In the genomic region with DNA sequence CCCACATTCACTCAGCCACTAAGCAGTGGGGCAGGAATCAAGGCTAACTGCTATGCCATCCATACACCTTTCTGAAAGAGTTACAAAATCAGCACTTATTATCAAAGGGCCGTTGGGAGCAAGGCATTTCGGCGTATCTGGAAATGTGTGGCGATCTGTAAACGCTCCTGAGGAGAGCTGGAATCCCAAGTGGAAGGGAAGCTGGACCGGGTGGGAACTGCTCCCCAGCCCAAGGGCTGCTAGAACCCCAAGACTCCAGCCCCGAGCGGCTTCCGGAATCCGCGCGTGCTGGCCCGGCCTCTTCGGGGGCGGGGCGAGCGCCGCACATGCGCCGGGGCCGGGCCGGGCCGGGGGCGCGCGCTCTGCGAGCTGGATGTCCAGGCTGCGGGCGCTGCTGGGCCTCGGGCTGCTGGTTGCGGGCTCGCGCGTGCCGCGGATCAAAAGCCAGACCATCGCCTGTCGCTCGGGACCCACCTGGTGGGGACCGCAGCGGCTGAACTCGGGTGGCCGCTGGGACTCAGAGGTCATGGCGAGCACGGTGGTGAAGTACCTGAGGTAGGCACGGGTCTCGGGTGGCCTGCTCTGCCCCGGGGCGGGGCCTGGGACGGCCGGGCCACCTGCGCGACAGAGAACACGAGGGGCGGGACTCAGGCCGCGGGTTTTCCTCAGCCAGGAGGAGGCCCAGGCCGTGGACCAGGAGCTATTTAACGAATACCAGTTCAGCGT, we compare ENCODE assay signal across 1 cellular context.
TF ChIP-seq lines count a peak whose summit lies in the region.

A gene (plus strand): TSS at position 345 of the 726 bp plus-strand sequence. CDS start 29 bp downstream, at position 374.

TF ChIP-seq in SK-N-SH, 30 proteins besides CTCF, POLR2A, EP300 and RAD21 (continued from another document):
- TF ChIP-seq, protein P1, sequence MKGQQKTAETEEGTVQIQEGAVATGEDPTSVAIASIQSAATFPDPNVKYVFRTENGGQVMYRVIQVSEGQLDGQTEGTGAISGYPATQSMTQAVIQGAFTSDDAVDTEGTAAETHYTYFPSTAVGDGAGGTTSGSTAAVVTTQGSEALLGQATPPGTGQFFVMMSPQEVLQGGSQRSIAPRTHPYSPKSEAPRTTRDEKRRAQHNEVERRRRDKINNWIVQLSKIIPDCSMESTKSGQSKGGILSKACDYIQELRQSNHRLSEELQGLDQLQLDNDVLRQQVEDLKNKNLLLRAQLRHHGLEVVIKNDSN (IDR thresholded peaks at IDR 0.05; ENCODE audit: borderline replicate concordance, low read depth), result no peak
- TF ChIP-seq RCOR1 (IDR thresholded peaks at IDR 0.05; ENCODE audit: low read length), result no peak
- TF ChIP-seq, protein P2, sequence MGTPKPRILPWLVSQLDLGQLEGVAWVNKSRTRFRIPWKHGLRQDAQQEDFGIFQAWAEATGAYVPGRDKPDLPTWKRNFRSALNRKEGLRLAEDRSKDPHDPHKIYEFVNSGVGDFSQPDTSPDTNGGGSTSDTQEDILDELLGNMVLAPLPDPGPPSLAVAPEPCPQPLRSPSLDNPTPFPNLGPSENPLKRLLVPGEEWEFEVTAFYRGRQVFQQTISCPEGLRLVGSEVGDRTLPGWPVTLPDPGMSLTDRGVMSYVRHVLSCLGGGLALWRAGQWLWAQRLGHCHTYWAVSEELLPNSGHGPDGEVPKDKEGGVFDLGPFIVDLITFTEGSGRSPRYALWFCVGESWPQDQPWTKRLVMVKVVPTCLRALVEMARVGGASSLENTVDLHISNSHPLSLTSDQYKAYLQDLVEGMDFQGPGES (IDR thresholded peaks at IDR 0.05; ENCODE audit: low read depth, low read length), result no peak
- no peak for TF ChIP-seq CHD2 (IDR thresholded peaks at IDR 0.05; ENCODE audit: low read length, partially characterized antibody)
- TF ChIP-seq, protein P3, sequence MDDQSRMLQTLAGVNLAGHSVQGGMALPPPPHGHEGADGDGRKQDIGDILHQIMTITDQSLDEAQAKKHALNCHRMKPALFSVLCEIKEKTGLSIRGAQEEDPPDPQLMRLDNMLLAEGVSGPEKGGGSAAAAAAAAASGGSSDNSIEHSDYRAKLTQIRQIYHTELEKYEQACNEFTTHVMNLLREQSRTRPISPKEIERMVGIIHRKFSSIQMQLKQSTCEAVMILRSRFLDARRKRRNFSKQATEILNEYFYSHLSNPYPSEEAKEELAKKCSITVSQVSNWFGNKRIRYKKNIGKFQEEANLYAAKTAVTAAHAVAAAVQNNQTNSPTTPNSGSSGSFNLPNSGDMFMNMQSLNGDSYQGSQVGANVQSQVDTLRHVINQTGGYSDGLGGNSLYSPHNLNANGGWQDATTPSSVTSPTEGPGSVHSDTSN (IDR thresholded peaks at IDR 0.05), result no peak
- no peak for TF ChIP-seq JUND (IDR thresholded peaks at IDR 0.05)
- peak; percentile 97 for TF ChIP-seq POLR2AphosphoS5 (IDR thresholded peaks at IDR 0.05; ENCODE audit: low read depth, low read length)
- no peak for TF ChIP-seq TCF12 (IDR thresholded peaks at IDR 0.05)
- TF ChIP-seq MXI1 (IDR thresholded peaks at IDR 0.05; ENCODE audit: low read depth, low read length), result peak; percentile 67; the same call in 1 of the 2 replicates
- TF ChIP-seq RXRA (IDR thresholded peaks at IDR 0.05; ENCODE audit: borderline replicate concordance, low read depth), result no peak
- no peak for TF ChIP-seq GATA2 (CRISPR knock-in tag; IDR thresholded peaks at IDR 0.05)
- no peak for TF ChIP-seq EZH2phosphoT487 (IDR thresholded peaks at IDR 0.05; ENCODE audit: borderline replicate concordance, low read depth)
- TF ChIP-seq FOXM1 (IDR thresholded peaks at IDR 0.05; ENCODE audit: low read depth), result no peak
- TF ChIP-seq GABPA (IDR thresholded peaks at IDR 0.05; ENCODE audit: low read depth), result peak; percentile 55; the same call in 1 of the 2 replicates
- TF ChIP-seq TAF1 (IDR thresholded peaks at IDR 0.05; ENCODE audit: borderline replicate concordance, low read depth, low read length), result peak; percentile 71
- no peak for TF ChIP-seq YY1 (IDR thresholded peaks at IDR 0.05; ENCODE audit: low read depth)
- TF ChIP-seq, protein P4, sequence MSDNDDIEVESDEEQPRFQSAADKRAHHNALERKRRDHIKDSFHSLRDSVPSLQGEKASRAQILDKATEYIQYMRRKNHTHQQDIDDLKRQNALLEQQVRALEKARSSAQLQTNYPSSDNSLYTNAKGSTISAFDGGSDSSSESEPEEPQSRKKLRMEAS (IDR thresholded peaks at IDR 0.05; ENCODE audit: low read depth), result no peak; the same call in 1 of the 2 replicates
- peak; percentile 44; the same call in 1 of the 2 replicates for TF ChIP-seq FOXJ3 (CRISPR knock-in tag; IDR thresholded peaks at IDR 0.05)
- peak; percentile 81 for TF ChIP-seq NRF1 (IDR thresholded peaks at IDR 0.05; ENCODE audit: low read depth, low read length)
- TF ChIP-seq, protein P5, sequence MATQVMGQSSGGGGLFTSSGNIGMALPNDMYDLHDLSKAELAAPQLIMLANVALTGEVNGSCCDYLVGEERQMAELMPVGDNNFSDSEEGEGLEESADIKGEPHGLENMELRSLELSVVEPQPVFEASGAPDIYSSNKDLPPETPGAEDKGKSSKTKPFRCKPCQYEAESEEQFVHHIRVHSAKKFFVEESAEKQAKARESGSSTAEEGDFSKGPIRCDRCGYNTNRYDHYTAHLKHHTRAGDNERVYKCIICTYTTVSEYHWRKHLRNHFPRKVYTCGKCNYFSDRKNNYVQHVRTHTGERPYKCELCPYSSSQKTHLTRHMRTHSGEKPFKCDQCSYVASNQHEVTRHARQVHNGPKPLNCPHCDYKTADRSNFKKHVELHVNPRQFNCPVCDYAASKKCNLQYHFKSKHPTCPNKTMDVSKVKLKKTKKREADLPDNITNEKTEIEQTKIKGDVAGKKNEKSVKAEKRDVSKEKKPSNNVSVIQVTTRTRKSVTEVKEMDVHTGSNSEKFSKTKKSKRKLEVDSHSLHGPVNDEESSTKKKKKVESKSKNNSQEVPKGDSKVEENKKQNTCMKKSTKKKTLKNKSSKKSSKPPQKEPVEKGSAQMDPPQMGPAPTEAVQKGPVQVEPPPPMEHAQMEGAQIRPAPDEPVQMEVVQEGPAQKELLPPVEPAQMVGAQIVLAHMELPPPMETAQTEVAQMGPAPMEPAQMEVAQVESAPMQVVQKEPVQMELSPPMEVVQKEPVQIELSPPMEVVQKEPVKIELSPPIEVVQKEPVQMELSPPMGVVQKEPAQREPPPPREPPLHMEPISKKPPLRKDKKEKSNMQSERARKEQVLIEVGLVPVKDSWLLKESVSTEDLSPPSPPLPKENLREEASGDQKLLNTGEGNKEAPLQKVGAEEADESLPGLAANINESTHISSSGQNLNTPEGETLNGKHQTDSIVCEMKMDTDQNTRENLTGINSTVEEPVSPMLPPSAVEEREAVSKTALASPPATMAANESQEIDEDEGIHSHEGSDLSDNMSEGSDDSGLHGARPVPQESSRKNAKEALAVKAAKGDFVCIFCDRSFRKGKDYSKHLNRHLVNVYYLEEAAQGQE (IDR thresholded peaks at IDR 0.05; ENCODE audit: low read depth, low read length), result no peak
- no peak for TF ChIP-seq NFIC (IDR thresholded peaks at IDR 0.05; ENCODE audit: borderline replicate concordance)
- TF ChIP-seq, protein P6, sequence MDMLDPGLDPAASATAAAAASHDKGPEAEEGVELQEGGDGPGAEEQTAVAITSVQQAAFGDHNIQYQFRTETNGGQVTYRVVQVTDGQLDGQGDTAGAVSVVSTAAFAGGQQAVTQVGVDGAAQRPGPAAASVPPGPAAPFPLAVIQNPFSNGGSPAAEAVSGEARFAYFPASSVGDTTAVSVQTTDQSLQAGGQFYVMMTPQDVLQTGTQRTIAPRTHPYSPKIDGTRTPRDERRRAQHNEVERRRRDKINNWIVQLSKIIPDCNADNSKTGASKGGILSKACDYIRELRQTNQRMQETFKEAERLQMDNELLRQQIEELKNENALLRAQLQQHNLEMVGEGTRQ (IDR thresholded peaks at IDR 0.05; ENCODE audit: borderline replicate concordance, low read depth, low read length), result no peak
- TF ChIP-seq FOSL2 (IDR thresholded peaks at IDR 0.05; ENCODE audit: borderline replicate concordance, low read depth), result no peak
- TF ChIP-seq, protein P7, sequence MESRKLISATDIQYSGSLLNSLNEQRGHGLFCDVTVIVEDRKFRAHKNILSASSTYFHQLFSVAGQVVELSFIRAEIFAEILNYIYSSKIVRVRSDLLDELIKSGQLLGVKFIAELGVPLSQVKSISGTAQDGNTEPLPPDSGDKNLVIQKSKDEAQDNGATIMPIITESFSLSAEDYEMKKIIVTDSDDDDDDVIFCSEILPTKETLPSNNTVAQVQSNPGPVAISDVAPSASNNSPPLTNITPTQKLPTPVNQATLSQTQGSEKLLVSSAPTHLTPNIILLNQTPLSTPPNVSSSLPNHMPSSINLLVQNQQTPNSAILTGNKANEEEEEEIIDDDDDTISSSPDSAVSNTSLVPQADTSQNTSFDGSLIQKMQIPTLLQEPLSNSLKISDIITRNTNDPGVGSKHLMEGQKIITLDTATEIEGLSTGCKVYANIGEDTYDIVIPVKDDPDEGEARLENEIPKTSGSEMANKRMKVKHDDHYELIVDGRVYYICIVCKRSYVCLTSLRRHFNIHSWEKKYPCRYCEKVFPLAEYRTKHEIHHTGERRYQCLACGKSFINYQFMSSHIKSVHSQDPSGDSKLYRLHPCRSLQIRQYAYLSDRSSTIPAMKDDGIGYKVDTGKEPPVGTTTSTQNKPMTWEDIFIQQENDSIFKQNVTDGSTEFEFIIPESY (IDR thresholded peaks at IDR 0.05; ENCODE audit: borderline replicate concordance, low read depth), result no peak
- no peak; the same call in 1 of the 2 replicates for TF ChIP-seq SIN3A (IDR thresholded peaks at IDR 0.05; ENCODE audit: borderline replicate concordance, low read depth, low read length)
- no peak for TF ChIP-seq RFX5 (IDR thresholded peaks at IDR 0.05; ENCODE audit: low read length)
- no peak for TF ChIP-seq TEAD4 (IDR thresholded peaks at IDR 0.05; ENCODE audit: borderline replicate concordance, insufficient read depth)
- TF ChIP-seq MEF2A (IDR thresholded peaks at IDR 0.05; ENCODE audit: borderline replicate concordance, low read depth), result no peak
- TF ChIP-seq ELF1 (IDR thresholded peaks at IDR 0.05), result peak; percentile 76
